In the genomic region with DNA sequence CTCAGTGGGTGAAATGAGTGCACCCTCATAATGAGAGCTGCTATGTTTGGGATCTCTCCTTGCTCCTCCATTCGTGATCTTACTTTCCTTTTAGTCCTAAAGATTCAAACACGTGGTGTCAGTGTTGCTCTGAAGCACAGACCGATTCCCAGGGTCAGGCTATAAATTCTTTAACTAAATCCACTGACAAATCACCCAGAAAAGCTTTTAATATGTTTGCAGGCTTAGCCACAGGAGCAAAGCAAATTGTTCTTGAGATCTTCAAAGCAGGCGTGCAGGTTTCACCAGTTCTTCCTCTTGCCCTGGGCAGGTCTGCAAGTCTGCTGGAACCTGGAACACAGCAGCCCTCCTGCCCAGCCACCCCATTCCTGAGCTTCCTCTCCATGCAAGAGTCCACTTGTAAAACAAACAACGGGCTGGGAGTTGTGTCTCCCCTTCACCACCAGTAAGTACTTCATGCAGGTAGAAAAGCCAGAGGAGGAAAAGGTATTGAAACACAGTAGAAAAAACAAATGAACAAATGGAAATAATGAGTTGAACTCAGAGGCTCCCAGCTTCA, we compare ENCODE assay signal across 8 cellular contexts.
DNase-seq lines count a peak whose midpoint lies in the region; ATAC-seq and TF ChIP-seq lines count a peak whose summit lies in the region.

No MANE protein-coding gene starts in this region.

- POLR2A ChIA-PET in SK-N-SH (lab: Yijun Ruan, JAX): no interaction called here

- no peak overlapping the region for H3K27ac ChIP-seq in SK-N-SH (ENCODE audit: low read depth in 2 of 2, low read length in 1 of 2)
- peak overlapping the region; percentile 50 for H3K27ac ChIP-seq in psoas muscle

- H3F3A ChIP-seq in SK-N-SH (replicated peaks; ENCODE audit: insufficient read depth): no peaks in the 10 kb centered on the region

- intact Hi-C loops in psoas muscle (cut with DNase I): loop anchor here in 1 of 2 donors (1.0 to 5.0 kb wide), 2 partner anchors 185 to 251 kb away; a partner anchor contains a TSS

- no peaks in the 10 kb centered on the region for H3K27me3 ChIP-seq in SK-N-SH (ENCODE audit: insufficient read depth)
- H3K27me3 ChIP-seq in psoas muscle (ENCODE audit: insufficient read depth in 3 of 3, low read length in 2 of 3): no peaks in the 10 kb centered on the region

- H3K4me1 ChIP-seq in SK-N-SH (ENCODE audit: control insufficient read depth in 1 of 2, insufficient read depth in 2 of 2, low read depth in 1 of 2, low read length in 1 of 2) (no peaks in the 10 kb centered on the region), psoas muscle (peaks cover 11% of the 10 kb centered on the region)

- 69% methylated on average over 4 of the region's 5 CpGs for WGBS in SK-N-SH (ENCODE audit: low lambda C conversion rate)
- WGBS in psoas muscle, 3 donors: 26 to 29% (median 28%) methylated on average over 5 of the region's 5 CpGs

- no peaks in the 10 kb centered on the region for H3K9me2 ChIP-seq in SK-N-SH

- H3K9ac ChIP-seq in SK-N-SH: no peak overlapping the region

- DNase-seq in SK-N-SH: no peak
- DNase-seq in fibroblast of villous mesenchyme (ENCODE audit: low read depth): peak; percentile 82
- no peak for DNase-seq in psoas muscle
- no peak for DNase-seq in effector CD4-positive, alpha-beta T cell
- no peak for DNase-seq in activated CD4-positive, alpha-beta T cell treated with anti-CD3 and anti-CD28 coated beads for 4 hours

- no peaks in the 10 kb centered on the region for H3K9me3 ChIP-seq in SK-N-SH
- no peaks in the 10 kb centered on the region for H3K9me3 ChIP-seq in psoas muscle

- H3K36me3 ChIP-seq in SK-N-SH (replicated peaks in 1 of 2; ENCODE audit: control insufficient read depth in 1 of 2, insufficient read depth in 2 of 2, low read length in 1 of 2) (no peaks in the 10 kb centered on the region), psoas muscle (ENCODE audit: insufficient read depth in 1 of 2, low read depth in 1 of 2) (no peaks in the 10 kb centered on the region)

- TF ChIP-seq EP300 in SK-N-SH (IDR thresholded peaks at IDR 0.05; ENCODE audit: borderline replicate concordance in 1 of 2, low read depth in 1 of 2, low read length in 1 of 2): no peak

- CTCF ChIA-PET in SK-N-SH (lab: Yijun Ruan, JAX): interaction anchor here (0.6 to 1.9 kb wide), 3 partner anchors 9 to 101 kb away, joined by 3 to 11 read pairs (median 3); no protein-coding TSS in a partner anchor

- ATAC-seq in psoas muscle: peak; percentile 37 to 93 (median 82)
- ATAC-seq in HG02973 (IDR thresholded peaks at IDR 0.05; ENCODE audit: unreplicated experiment): no peak
- no peak for ATAC-seq in GM19455 (IDR thresholded peaks at IDR 0.05; ENCODE audit: unreplicated experiment)

- peak overlapping the region; percentile 70 for H2AFZ ChIP-seq in SK-N-SH (ENCODE audit: low read depth)

- no peak overlapping the region for H3K4me2 ChIP-seq in SK-N-SH

- TF ChIP-seq RAD21 in SK-N-SH (IDR thresholded peaks at IDR 0.05; ENCODE audit: low read length): peak; percentile 29; the same call in 1 of the 2 replicates

- TF ChIP-seq CTCF in GM12875 (IDR thresholded peaks at IDR 0.05; ENCODE audit: borderline replicate concordance, insufficient read depth, low read depth, low read length) (no peak), SK-N-SH (IDR thresholded peaks at IDR 0.05) (peak; percentile 30; the same call in 1 of the 2 replicates), fibroblast of villous mesenchyme (IDR thresholded peaks at IDR 0.05; ENCODE audit: insufficient read depth, low read depth, low read length) (peak; percentile 42), psoas muscle (IDR thresholded peaks at IDR 0.05) (peak; percentile 55)

- H3K4me3 ChIP-seq in GM12875 (ENCODE audit: low read depth, low read length) (peak overlapping the region; percentile 16), SK-N-SH (ENCODE audit: low read depth in 2 of 2, low read length in 1 of 2) (no peak overlapping the region), fibroblast of villous mesenchyme (ENCODE audit: low read depth, low read length) (no peak overlapping the region), psoas muscle (no peak overlapping the region)

- no peaks in the 10 kb centered on the region for H3K79me2 ChIP-seq in SK-N-SH (ENCODE audit: insufficient read depth)

- H4K20me1 ChIP-seq in SK-N-SH (ENCODE audit: insufficient read depth): no peaks in the 10 kb centered on the region

TF ChIP-seq in SK-N-SH, 30 proteins besides CTCF, POLR2A, EP300 and RAD21:
- TF ChIP-seq CHD2 (IDR thresholded peaks at IDR 0.05; ENCODE audit: low read length, partially characterized antibody) (no peak), SMC3 (IDR thresholded peaks at IDR 0.05; ENCODE audit: low read depth, low read length) (peak; percentile 4; the same call in 1 of the 2 replicates)
- TF ChIP-seq, protein P1, sequence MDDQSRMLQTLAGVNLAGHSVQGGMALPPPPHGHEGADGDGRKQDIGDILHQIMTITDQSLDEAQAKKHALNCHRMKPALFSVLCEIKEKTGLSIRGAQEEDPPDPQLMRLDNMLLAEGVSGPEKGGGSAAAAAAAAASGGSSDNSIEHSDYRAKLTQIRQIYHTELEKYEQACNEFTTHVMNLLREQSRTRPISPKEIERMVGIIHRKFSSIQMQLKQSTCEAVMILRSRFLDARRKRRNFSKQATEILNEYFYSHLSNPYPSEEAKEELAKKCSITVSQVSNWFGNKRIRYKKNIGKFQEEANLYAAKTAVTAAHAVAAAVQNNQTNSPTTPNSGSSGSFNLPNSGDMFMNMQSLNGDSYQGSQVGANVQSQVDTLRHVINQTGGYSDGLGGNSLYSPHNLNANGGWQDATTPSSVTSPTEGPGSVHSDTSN (IDR thresholded peaks at IDR 0.05): no peak
TF ChIP-seq in SK-N-SH: peak in this region for 1.

Comparison
In these comparisons a context has a peak if more than half of its experiments do, and no peak if none do; other contexts are left out.
1. ATAC-seq: peak in psoas muscle (4 of 4); none in HG02973 (single experiment) and GM19455 (single experiment).